ENCODE assay signal across 31 cellular contexts in genomic region chr3:127037971-127038446, GRCh38. TPM values are rescaled to one million over a fixed set of nuclear protein-coding genes. Genes with fewer than 3 reads are reported as not detected.
DNase-seq lines count a peak whose midpoint lies in the region; ATAC-seq and TF ChIP-seq lines count a peak whose summit lies in the region.
"Had no signal": no experiment of that assay in that cellular context is flagged by ENCODE, and none has a peak within 500 bp of the region (broad histone marks: within the 10 kb centered on the region; RNA-seq: fewer than 3 reads in every experiment).

No MANE protein-coding gene starts in this region.

- ATAC-seq in right cardiac atrium (no peak), GM21529 (IDR thresholded peaks at IDR 0.05; ENCODE audit: unreplicated experiment) (no peak)
- ATAC-seq: activated T-cell treated with anti-CD3 and anti-CD28 coated beads, Interleukin-2, amount 50 U/mL, for 72 hours; gastrocnemius medialis; left lobe of liver; stimulated activated naive CD8-positive, alpha-beta T cell treated with anti-CD3 and anti-CD28 coated beads, Interleukin-15, amount 100 ng/mL, for 72 hours had no signal

- H3K79me2 ChIP-seq in OCI-LY7 (ENCODE audit: insufficient read depth, low read depth, low read length) (no peaks in the 10 kb centered on the region), osteoblast (ENCODE audit: insufficient read depth, low read length) (no peaks in the 10 kb centered on the region), PC-9 (ENCODE audit: low read depth) (no peaks in the 10 kb centered on the region)

- BruUV-seq in OCI-LY7 (replicated peaks; lab: Mats Ljungman, UMichigan): no TSS peak
- BruUV-seq in PC-9 (replicated peaks; lab: Mats Ljungman, UMichigan): no TSS peak

- H3K27me3 ChIP-seq in right cardiac atrium (ENCODE audit: control insufficient read depth, insufficient read depth): no peaks in the 10 kb centered on the region
- no peaks in the 10 kb centered on the region for H3K27me3 ChIP-seq in osteoblast (ENCODE audit: insufficient read depth, low read length)
- H3K27me3 ChIP-seq in PC-9 (ENCODE audit: insufficient read depth, low read depth): no peaks in the 10 kb centered on the region
- H3K27me3 ChIP-seq: cardiac muscle cell, gastrocnemius medialis, thyroid gland had no signal

- intact Hi-C loops in OCI-LY7 (cut with micrococcal nuclease; ENCODE audit: unreplicated experiment): no loop called here
- intact Hi-C loops in right cardiac atrium (cut with DNase I): no loop called here
- intact Hi-C loops in PC-9 (cut with micrococcal nuclease; ENCODE audit: unreplicated experiment): no loop called here

- CTCF ChIA-PET in OCI-LY7 (lab: Charles Lee; ENCODE audit: unreplicated experiment) (no interaction called here), PC-9 (lab: Charles Lee) (no interaction called here)

- 76% methylated on average over 10 of the region's 10 CpGs for WGBS in right cardiac atrium

- no peak overlapping the region for H2AFZ ChIP-seq in OCI-LY7 (ENCODE audit: low read length)
- no peak overlapping the region for H2AFZ ChIP-seq in osteoblast (ENCODE audit: low read length)
- no peak overlapping the region for H2AFZ ChIP-seq in PC-9

- H3K27ac ChIP-seq in OCI-LY7 (ENCODE audit: low read depth, low read length, poor library complexity, severe bottlenecking): no peak overlapping the region
- H3K27ac ChIP-seq in right cardiac atrium (ENCODE audit: low read length): no peak overlapping the region
- H3K27ac ChIP-seq in osteoblast (ENCODE audit: low read depth, low read length): no peak overlapping the region
- no peak overlapping the region for H3K27ac ChIP-seq in PC-9
- H3K27ac ChIP-seq: 22Rv1, cardiac muscle cell, gastrocnemius medialis, KMS-11, prostate gland, thyroid gland had no signal

- POLR2A ChIA-PET in OCI-LY7 (lab: Charles Lee): no interaction called here
- POLR2A ChIA-PET in PC-9 (lab: Charles Lee; ENCODE audit: unreplicated experiment): no interaction called here

- TF ChIP-seq CTCF in OCI-LY7 (conservative IDR thresholded peaks at IDR 0.05; ENCODE audit: low read length) (no peak), osteoblast (IDR thresholded peaks at IDR 0.05; ENCODE audit: extremely low read depth, low read depth, low read length) (no peak), PC-9 (conservative IDR thresholded peaks at IDR 0.05) (no peak)

- H4K20me1 ChIP-seq in OCI-LY7 (ENCODE audit: insufficient read depth, low read length) (no peaks in the 10 kb centered on the region), osteoblast (ENCODE audit: insufficient read depth, low read length) (peaks cover 6% of the 10 kb centered on the region), PC-9 (ENCODE audit: insufficient read depth) (no peaks in the 10 kb centered on the region)

- no peak overlapping the region for H3K4me2 ChIP-seq in OCI-LY7 (ENCODE audit: low read length)
- no peak overlapping the region for H3K4me2 ChIP-seq in osteoblast (ENCODE audit: insufficient read depth, low read length)
- H3K4me2 ChIP-seq in PC-9: no peak overlapping the region
- H3K4me2 ChIP-seq: KMS-11 had no signal

- no peaks in the 10 kb centered on the region for H3K9me2 ChIP-seq in OCI-LY7 (ENCODE audit: insufficient read depth, low read length)
- no peaks in the 10 kb centered on the region for H3K9me2 ChIP-seq in PC-9 (ENCODE audit: insufficient read depth)

- H3K4me1 ChIP-seq in OCI-LY7 (ENCODE audit: insufficient read depth, low read length, poor library complexity, severe bottlenecking) (peaks cover 3% of the 10 kb centered on the region), right cardiac atrium (ENCODE audit: control insufficient read depth, insufficient read depth, low read length) (no peaks in the 10 kb centered on the region), osteoblast (ENCODE audit: insufficient read depth, low read length) (peaks cover 10% of the 10 kb centered on the region), PC-9 (replicated peaks; ENCODE audit: insufficient read depth) (peaks cover 21% of the 10 kb centered on the region)
- H3K4me1 ChIP-seq: gastrocnemius medialis, prostate gland had no signal

- DNase-seq in NCI-H2171 treated with DMSO at 0.1 percent for 48 hours (lab: John Stamatoyannopoulos, UW) (peak; percentile 49), NCI-H2171 (lab: John Stamatoyannopoulos, UW) (no peak), OCI-LY7 (ENCODE audit: low spot score) (peak; percentile 30), right cardiac atrium (peak in 2 of 3 donors; percentile 40 to 42), osteoblast (ENCODE audit: insufficient read length, low spot score, missing footprints) (peak; percentile 66), PC-9 (no peak), NCI-H1930 (lab: John Stamatoyannopoulos, UW) (no peak)
- DNase-seq: activated CD4-positive, alpha-beta T cell treated with anti-CD3 and anti-CD28 coated beads, Interleukin-2, amount 10 ng/mL, durations not matched to agents 7 days and 5 days; activated naive CD4-positive, alpha-beta T cell treated with anti-CD3 and anti-CD28 coated beads for 36 hours; activated T-cell treated with anti-CD3 and anti-CD28 coated beads, Interleukin-2, amount 50 U/mL, for 72 hours; amniotic stem cell; Calu3; dermis blood vessel endothelial cell; hippocampal formation; midbrain; NCI-H2107; NCI-H446 treated with DMSO at 0.1 percent for 48 hours; OCI-M1; SHP77 treated with DMSO at 0.1 percent for 48 hours; stimulated activated naive CD8-positive, alpha-beta T cell treated with anti-CD3 and anti-CD28 coated beads, Interleukin-15, amount 100 ng/mL, for 72 hours; SW 1271; T1000; thyroid gland had no signal

- H3F3A ChIP-seq in PC-9 (ENCODE audit: insufficient read depth, low read depth): peaks cover 5% of the 10 kb centered on the region; the same call in 1 of the 2 replicates

- H3K4me3 ChIP-seq in OCI-LY7 (ENCODE audit: low read depth, low read length, poor library complexity, severe bottlenecking): no peak overlapping the region
- no peak overlapping the region for H3K4me3 ChIP-seq in right cardiac atrium (ENCODE audit: low read length)
- H3K4me3 ChIP-seq in osteoblast (ENCODE audit: insufficient read depth, low read length): no peak overlapping the region
- H3K4me3 ChIP-seq in PC-9: no peak overlapping the region
- H3K4me3 ChIP-seq: cardiac muscle cell, gastrocnemius medialis, prostate gland, thyroid gland had no signal

- no peaks in the 10 kb centered on the region for H3K36me3 ChIP-seq in OCI-LY7 (ENCODE audit: insufficient read depth, low read length)
- peaks cover 10% of the 10 kb centered on the region for H3K36me3 ChIP-seq in osteoblast (ENCODE audit: insufficient read depth, low read length)
- no peaks in the 10 kb centered on the region for H3K36me3 ChIP-seq in PC-9 (ENCODE audit: low read depth)
- H3K36me3 ChIP-seq: cardiac muscle cell had no signal

- no peaks in the 10 kb centered on the region for H3K9me3 ChIP-seq in OCI-LY7 (ENCODE audit: low read length)
- no peaks in the 10 kb centered on the region for H3K9me3 ChIP-seq in right cardiac atrium (ENCODE audit: control insufficient read depth, low read length)
- H3K9me3 ChIP-seq in osteoblast (ENCODE audit: low read depth, low read length): no peaks in the 10 kb centered on the region
- no peaks in the 10 kb centered on the region for H3K9me3 ChIP-seq in PC-9 (ENCODE audit: insufficient read depth, low read depth)
- H3K9me3 ChIP-seq: gastrocnemius medialis, prostate gland, thyroid gland had no signal

RNA-seq across cellular contexts. Expression of gene PLXNA1, which starts 55.1 kb away (rescaled TPM):
- total RNA-seq in OCI-LY7 (2014; rRNA removed; shearing (Covaris generic)): 3.8 and 4.4 TPM in 2 replicates
- total RNA-seq in OCI-LY7 (2022) (3.0 and 3.6 TPM in 2 replicates), right cardiac atrium (10 to 100 TPM; 12.8 to 17.8 (median 15.2) TPM), osteoblast (91.3 and 107 TPM in 2 replicates), PC-9 (2021) (83.1 and 88.2 TPM in 2 replicates)
- polyA plus RNA-seq in right cardiac atrium: 9.9 TPM
- polyA plus RNA-seq: CD14-positive monocyte had no signal

Comparison
In these comparisons a context has a peak if more than half of its experiments do, and no peak if none do; other contexts are left out.
1. DNase-seq: peak in NCI-H2171 treated with DMSO at 0.1 percent for 48 hours (single experiment), OCI-LY7 (single experiment), right cardiac atrium (2 of 3) and osteoblast (single experiment); none in NCI-H2171 (single experiment), PC-9 (0 of 2) and NCI-H1930 (0 of 2).